24 cellular contexts compared by ENCODE assay signal in genomic region chr3:40055361-40055760, GRCh38.
"Had no signal": no experiment of that assay in that cellular context is flagged by ENCODE, and none has a peak within 500 bp of the region (broad histone marks: within the 10 kb centered on the region; RNA-seq: fewer than 3 reads in every experiment).

No MANE protein-coding gene starts in this region.

- H3K9me3 ChIP-seq: sigmoid colon, upper lobe of left lung had no signal

- H3K4me3 ChIP-seq: esophagus squamous epithelium, left lung, lung, sigmoid colon, thoracic aorta, upper lobe of left lung had no signal

- H3K4me1 ChIP-seq: esophagus squamous epithelium, foreskin keratinocyte, left lung, upper lobe of left lung had no signal

- H3K36me3 Mint-ChIP-seq: brain; naive thymus-derived CD4-positive, alpha-beta T cell had no signal

- H3K4me1 Mint-ChIP-seq: activated CD4-positive, alpha-beta memory T cell treated with anti-CD3 and anti-CD28 coated beads, Interleukin-2, amount 10 ng/mL, durations not matched to agents 7 days and 5 days; activated naive CD8-positive, alpha-beta T cell treated with anti-CD3 and anti-CD28 coated beads, Interleukin-2, amount 50 U/mL, for 24 hours; brain; naive thymus-derived CD4-positive, alpha-beta T cell; neural crest cell; T-helper 17 cell had no signal

- H3K36me3 ChIP-seq: esophagus squamous epithelium, left lung, sigmoid colon, thoracic aorta, upper lobe of left lung had no signal

- H3K9me3 Mint-ChIP-seq: activated CD4-positive, alpha-beta memory T cell treated with anti-CD3 and anti-CD28 coated beads, Interleukin-2, amount 10 ng/mL, durations not matched to agents 7 days and 5 days; activated T-helper 1 cell treated with anti-CD3 and anti-CD28 coated beads, Interleukin-12 subunit alpha, Interleukin-12 subunit beta, Interleukin-2, Interleukin-4 antibody, amounts not matched to agents 30 ng/mL and 10 ng/mL and 1 ng/mL, durations not matched to agents 14 hours and 24 hours and 36 hours had no signal

- H3K27ac ChIP-seq: esophagus squamous epithelium, foreskin keratinocyte, left lung, sigmoid colon, upper lobe of left lung had no signal

- DNase-seq: activated CD4-positive, alpha-beta memory T cell treated with anti-CD3 and anti-CD28 coated beads, Interleukin-2, amount 10 ng/mL, durations not matched to agents 7 days and 5 days; activated CD4-positive, alpha-beta T cell treated with anti-CD3 and anti-CD28 coated beads for 48 hours; activated CD4-positive, CD25-positive, alpha-beta regulatory T cell; activated gamma-delta T cell; activated naive CD4-positive, alpha-beta T cell treated with anti-CD3 and anti-CD28 coated beads, Interleukin-2, amount 50 U/mL, for 16 hours; activated naive CD8-positive, alpha-beta T cell treated with anti-CD3 and anti-CD28 coated beads, Interleukin-2, amount 50 U/mL, for 24 hours; activated T-cell treated with anti-CD3 and anti-CD28 coated beads for 4 hours; endodermal cell; esophagus squamous epithelium; left lung; naive thymus-derived CD4-positive, alpha-beta T cell; occipital lobe; sigmoid colon; stimulated activated CD4-positive, alpha-beta T cell treated with anti-CD3 and anti-CD28 coated beads, Interleukin-4, amount 100 ng/mL, for 24 hours; stimulated activated naive CD4-positive, alpha-beta T cell treated with Interleukin-2 at 50 U/mL for 16 hours; SW 1271; T-helper 17 cell; upper lobe of left lung had no signal

- ATAC-seq: activated naive CD8-positive, alpha-beta T cell treated with anti-CD3 and anti-CD28 coated beads, Interleukin-2, amount 50 U/mL, for 24 hours; foreskin keratinocyte; left lung; naive thymus-derived CD4-positive, alpha-beta T cell; T-helper 17 cell had no signal

- H3K27me3 ChIP-seq: esophagus squamous epithelium, foreskin keratinocyte, left lung, sigmoid colon, upper lobe of left lung had no signal

- H3K4me3 Mint-ChIP-seq: activated CD4-positive, alpha-beta memory T cell treated with anti-CD3 and anti-CD28 coated beads, Interleukin-2, amount 10 ng/mL, durations not matched to agents 7 days and 5 days; activated naive CD8-positive, alpha-beta T cell treated with anti-CD3 and anti-CD28 coated beads, Interleukin-2, amount 50 U/mL, for 24 hours; activated T-helper 1 cell treated with anti-CD3 and anti-CD28 coated beads, Interleukin-12 subunit alpha, Interleukin-12 subunit beta, Interleukin-2, Interleukin-4 antibody, amounts not matched to agents 30 ng/mL and 10 ng/mL and 1 ng/mL, durations not matched to agents 14 hours and 24 hours and 36 hours; brain; endodermal cell; naive thymus-derived CD4-positive, alpha-beta T cell; neural crest cell; T-helper 17 cell had no signal

- H3K27ac Mint-ChIP-seq: activated CD4-positive, alpha-beta memory T cell treated with anti-CD3 and anti-CD28 coated beads, Interleukin-2, amount 10 ng/mL, durations not matched to agents 7 days and 5 days; activated naive CD8-positive, alpha-beta T cell treated with anti-CD3 and anti-CD28 coated beads, Interleukin-2, amount 50 U/mL, for 24 hours; activated T-helper 1 cell treated with anti-CD3 and anti-CD28 coated beads, Interleukin-12 subunit alpha, Interleukin-12 subunit beta, Interleukin-2, Interleukin-4 antibody, amounts not matched to agents 30 ng/mL and 10 ng/mL and 1 ng/mL, durations not matched to agents 14 hours and 24 hours and 36 hours; naive thymus-derived CD4-positive, alpha-beta T cell; T-helper 17 cell had no signal

- H3K27me3 Mint-ChIP-seq: activated CD4-positive, alpha-beta memory T cell treated with anti-CD3 and anti-CD28 coated beads, Interleukin-2, amount 10 ng/mL, durations not matched to agents 7 days and 5 days; T-helper 17 cell had no signal
